Comparison of ENCODE assay signal across 8 cellular contexts in the genomic region with DNA sequence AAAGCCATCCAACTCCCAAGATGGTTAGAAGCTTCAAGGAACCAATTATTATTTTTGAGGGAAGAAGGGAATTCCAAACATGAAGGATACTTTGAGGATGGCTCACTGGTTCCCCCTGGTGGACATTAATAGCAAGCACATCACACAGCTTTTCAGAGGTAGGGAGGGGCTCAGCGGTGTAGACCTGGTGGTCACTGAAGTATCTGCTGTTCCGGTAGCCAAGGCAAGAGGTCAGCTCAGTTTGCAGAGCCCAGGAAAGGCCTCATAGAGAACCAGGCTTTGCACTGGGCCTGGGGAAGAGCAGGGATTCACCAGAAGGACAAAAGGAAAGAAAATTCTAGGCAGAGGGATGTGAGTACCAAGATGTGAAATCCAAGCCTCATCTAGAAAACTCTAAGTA.
DNase-seq lines count a peak whose midpoint lies in the region; ATAC-seq, FAIRE-seq and TF ChIP-seq lines count a peak whose summit lies in the region.

No MANE protein-coding gene starts in this region.

- ATAC-seq in HG02759 (IDR thresholded peaks at IDR 0.05; ENCODE audit: unreplicated experiment), result no peak

- no peaks in the 10 kb centered on the region for H3K36me3 ChIP-seq in BJ (ENCODE audit: control insufficient read depth, insufficient read depth, low read length)
- no peaks in the 10 kb centered on the region for H3K36me3 ChIP-seq in bronchial epithelial cell (ENCODE audit: control insufficient read depth, insufficient read depth, low read length)

- DNase-seq in BJ (ENCODE audit: low read depth) (no peak), NCI-H2196 (lab: John Stamatoyannopoulos, UW; ENCODE audit: unreplicated experiment) (peak; percentile 54), bronchial epithelial cell (ENCODE audit: low read depth) (peak; percentile 33), medulla oblongata (ENCODE audit: extremely low spot score) (peak; percentile 57), OCI-M2 (lab: John Stamatoyannopoulos, UW; ENCODE audit: unreplicated experiment) (no peak), NCI-H1436 treated with DMSO at 0.1 percent for 48 hours (lab: John Stamatoyannopoulos, UW) (no peak)

- POLR2A ChIA-PET in BJ (lab: Charles Lee), result no interaction called here

- H3K4me3 ChIP-seq in BJ (ENCODE audit: low read depth, low read length) (no peak overlapping the region), GM12875 (ENCODE audit: low read depth, low read length) (no peak overlapping the region), bronchial epithelial cell (ENCODE audit: low read depth, low read length) (no peak overlapping the region)

- TF ChIP-seq CTCF in BJ (IDR thresholded peaks at IDR 0.05; ENCODE audit: insufficient read depth, low read depth, low read length) (peak; percentile 90), GM12875 (IDR thresholded peaks at IDR 0.05; ENCODE audit: borderline replicate concordance, insufficient read depth, low read depth, low read length) (peak; percentile 87), bronchial epithelial cell (IDR thresholded peaks at IDR 0.05; ENCODE audit: insufficient read depth, low read length, severe bottlenecking) (peak; percentile 83)

- no peak for FAIRE-seq in bronchial epithelial cell (lab: Jason Lieb, UNC)

- CTCF ChIA-PET in BJ (lab: Yijun Ruan, JAX), result interaction anchor here (0.6 to 6.6 kb wide), 35 partner anchors 9 to 649 kb away, joined by 3 to 88 read pairs (median 4); no protein-coding TSS in a partner anchor

- H3K27me3 ChIP-seq in BJ (ENCODE audit: control insufficient read depth, insufficient read depth, low read length), result peaks cover 5% of the 10 kb centered on the region; the same call in 1 of the 2 replicates
- no peaks in the 10 kb centered on the region for H3K27me3 ChIP-seq in bronchial epithelial cell (ENCODE audit: control insufficient read depth, insufficient read depth, low read length)

Comparison
In these comparisons a context has a peak if more than half of its experiments do, and no peak if none do; other contexts are left out.
1. DNase-seq: peak in NCI-H2196 (single experiment), bronchial epithelial cell (single experiment) and medulla oblongata (single experiment); none in BJ (single experiment), OCI-M2 (single experiment) and NCI-H1436 treated with DMSO at 0.1 percent for 48 hours (single experiment).
2. Peak in every context shown above with its lines, with median percentiles within 50 percentile points of each other: CTCF ChIP-seq.